ENCODE assay signal across 8 cellular contexts in genomic region chr4:55346851-55347255, GRCh38. TPM values are rescaled to one million over a fixed set of nuclear protein-coding genes. Genes with fewer than 3 reads are reported as not detected.
DNase-seq lines count a peak whose midpoint lies in the region; ATAC-seq, FAIRE-seq and TF ChIP-seq lines count a peak whose summit lies in the region.

No MANE protein-coding gene starts in this region.

- no peaks in the 10 kb centered on the region for H3K9me2 ChIP-seq in MM.1S (replicated peaks; ENCODE audit: insufficient read depth, low read length)

- H3K4me3 Mint-ChIP-seq in neural crest cell, result peak overlapping the region; percentile 90

- TF ChIP-seq EP300 in H1 (IDR thresholded peaks at IDR 0.05; ENCODE audit: borderline replicate concordance in 1 of 2, low read depth in 2 of 2, low read length in 2 of 2), result no peak

- H2AFZ ChIP-seq in MM.1S (ENCODE audit: low read length) (peak overlapping the region; percentile 76), H1 (ENCODE audit: low read length) (peak overlapping the region; percentile 92; the same call in 1 of the 2 replicates)

- no peak overlapping the region for H3K23ac ChIP-seq in H1 (ENCODE audit: insufficient read length)

- H3K79me2 ChIP-seq in MM.1S (ENCODE audit: low read length), result no peaks in the 10 kb centered on the region
- H3K79me2 ChIP-seq in H1 (ENCODE audit: control insufficient read depth in 1 of 2, insufficient read depth in 2 of 2, low read length in 2 of 2), result no peaks in the 10 kb centered on the region

- H3K9me3 ChIP-seq in MM.1S (replicated peaks; ENCODE audit: insufficient read depth, low read length), result no peaks in the 10 kb centered on the region
- H3K9me3 ChIP-seq in H1 (ENCODE audit: insufficient read depth in 2 of 2, low read depth in 1 of 2, low read length in 1 of 2), result no peaks in the 10 kb centered on the region

- H2BK5ac ChIP-seq in H1 (ENCODE audit: low read depth, low read length), result peak overlapping the region; percentile 69; the same call in 1 of the 2 replicates

- H3K4me1 ChIP-seq in MM.1S (ENCODE audit: low read length), result 0 out of 2 replicates have a peak, but pooled peaks cover 4% of the 10 kb centered on the region
- peaks cover 0 to 9% (median 5%) of the 10 kb centered on the region in 4 experiments; a peak in 6 of 7 replicates for H3K4me1 ChIP-seq in H1 (replicated peaks in 1 of 4; ENCODE audit: control insufficient read depth in 3 of 4, insufficient read depth in 4 of 4, low read length in 3 of 4)

- TF ChIP-seq CTCF in MM.1S (IDR thresholded peaks at IDR 0.05; ENCODE audit: low read length) (no peak), H1 (IDR thresholded peaks at IDR 0.05; ENCODE audit: control extremely low read depth in 1 of 3, insufficient read depth in 1 of 3, low read depth in 1 of 3, low read length in 3 of 3) (no peak), neural crest cell (conservative IDR thresholded peaks at IDR 0.05) (no peak)

- ATAC-seq in GM18907 (IDR thresholded peaks at IDR 0.05; ENCODE audit: unreplicated experiment), result no peak
- no peak for ATAC-seq in GM19463 (IDR thresholded peaks at IDR 0.05; ENCODE audit: unreplicated experiment)

- H3K27ac Mint-ChIP-seq in neural crest cell (ENCODE audit: unreplicated experiment), result peak overlapping the region; percentile 83

- peak overlapping the region; percentile 55 for H4K5ac ChIP-seq in H1 (ENCODE audit: insufficient read length, low read depth, low read length)

- H3K27ac ChIP-seq in MM.1S (ENCODE audit: low read length) (peak overlapping the region; percentile 72; the same call in 1 of the 2 replicates), H1 (ENCODE audit: low read depth, low read length) (peak overlapping the region; percentile 46; the same call in 1 of the 2 replicates)

- H3K27me3 ChIP-seq in MM.1S (replicated peaks; ENCODE audit: insufficient read depth, low read length) (no peaks in the 10 kb centered on the region), H1 (replicated peaks in 1 of 4; ENCODE audit: control insufficient read depth in 3 of 4, extremely low read depth in 1 of 4, insufficient read depth in 3 of 4, low read length in 3 of 4) (no peaks in the 10 kb centered on the region)

- H3K79me1 ChIP-seq in H1 (ENCODE audit: low read depth, low read length), result no peaks in the 10 kb centered on the region

- no peaks in the 10 kb centered on the region for H3F3A ChIP-seq in MM.1S (ENCODE audit: insufficient read depth, low read length)

- H2BK120ac ChIP-seq in H1 (replicated peaks; ENCODE audit: low read depth, low read length), result no peak overlapping the region

- 0 out of 2 replicates have a peak overlapping the region, but pooled peaks have one; percentile 4 for H2BK12ac ChIP-seq in H1 (ENCODE audit: low read depth, low read length)

- H3K4me3 ChIP-seq in GM08714 (ENCODE audit: low read length) (peak overlapping the region; percentile 49; the same call in 1 of the 2 replicates), MM.1S (ENCODE audit: low read length) (peak overlapping the region; percentile 63), H1 (ENCODE audit: extremely low read depth in 1 of 4, insufficient read depth in 2 of 4, low read depth in 3 of 4, low read length in 4 of 4) (peak overlapping the region; percentile 42 to 79 (median 64))

- peak overlapping the region; percentile 94 for H4K8ac ChIP-seq in H1 (ENCODE audit: extremely low read depth, insufficient read depth, low read length)

- H2BK15ac ChIP-seq in H1 (ENCODE audit: low read length), result no peak overlapping the region; the same call in 1 of the 2 replicates

- no peak overlapping the region for H3K14ac ChIP-seq in H1 (ENCODE audit: insufficient read length)

- POLR2A ChIA-PET in H1 (lab: Charles Lee; ENCODE audit: partially characterized antibody), result interaction anchor here (0.7 to 1.3 kb wide), 6 partner anchors 9 to 162 kb away, joined by 3 to 6 read pairs (median 4); partner anchors contain the start of gene TMEM165

- H3K36me3 ChIP-seq in MM.1S (replicated peaks; ENCODE audit: insufficient read depth, low read length) (no peaks in the 10 kb centered on the region), H1 (ENCODE audit: control insufficient read depth in 2 of 4, insufficient read depth in 4 of 4, low read length in 3 of 4) (no peaks in the 10 kb centered on the region)

- H4K91ac ChIP-seq in H1 (replicated peaks; ENCODE audit: insufficient read length, low read length), result no peak overlapping the region

- H3K9me3 Mint-ChIP-seq in neural crest cell, result no peaks in the 10 kb centered on the region

- peak overlapping the region; percentile 66 for H3K4ac ChIP-seq in H1 (replicated peaks; ENCODE audit: insufficient read length, low read depth, low read length)

- FAIRE-seq in H1 (lab: Jason Lieb, UNC), result no peak

- peak overlapping the region; percentile 88 for H3K4me2 ChIP-seq in MM.1S (ENCODE audit: low read depth, low read length)
- H3K4me2 ChIP-seq in H1 (ENCODE audit: insufficient read depth in 1 of 2, low read depth in 2 of 2, low read length in 2 of 2), result peak overlapping the region; percentile 28 to 86

- H4K20me1 ChIP-seq in MM.1S (ENCODE audit: insufficient read depth, low read length), result no peaks in the 10 kb centered on the region
- H4K20me1 ChIP-seq in H1 (replicated peaks in 1 of 2; ENCODE audit: control insufficient read depth in 1 of 2, insufficient read depth in 2 of 2, low read length in 2 of 2), result no peaks in the 10 kb centered on the region

- H3K36me3 Mint-ChIP-seq in neural crest cell (ENCODE audit: low read depth), result peaks cover 2% of the 10 kb centered on the region

- CTCF ChIA-PET in H1 (lab: Charles Lee; ENCODE audit: partially characterized antibody), result interaction anchor here (0.6 to 1.4 kb wide), 10 partner anchors 9 to 376 kb away, joined by 3 to 6 read pairs (median 3); partner anchors contain the start of gene TMEM165

- in situ Hi-C loops in ACHN (cut with HindIII; ENCODE audit: low pct_ligation_motif_present, low pct_unique_long_range_greater_than_20kb, low sequenced_read_pairs), result no loop called here

- peak overlapping the region; percentile 14 for H3K56ac ChIP-seq in H1 (replicated peaks; ENCODE audit: insufficient read length, low read depth, low read length)

- no peak for TF ChIP-seq RAD21 in H1 (IDR thresholded peaks at IDR 0.05 in 1 of 2, conservative IDR thresholded peaks at IDR 0.05 in 1 of 2; ENCODE audit: low read depth in 2 of 2, low read length in 2 of 2)

- no peaks in the 10 kb centered on the region for H3K23me2 ChIP-seq in H1 (ENCODE audit: low read depth, low read length)

- H3K4me1 Mint-ChIP-seq in neural crest cell, result peaks cover 18% of the 10 kb centered on the region

- H3K18ac ChIP-seq in H1 (ENCODE audit: extremely low read depth, low read length), result peak overlapping the region; percentile 92

- H2AK5ac ChIP-seq in H1 (ENCODE audit: low read depth, low read length), result no peak overlapping the region

- H3K27me3 Mint-ChIP-seq in neural crest cell (ENCODE audit: low read depth), result no peaks in the 10 kb centered on the region

- TF ChIP-seq POLR2A in H1 (IDR thresholded peaks at IDR 0.05; ENCODE audit: control extremely low read depth in 1 of 2, low read depth in 2 of 2, low read length in 2 of 2), result no peak

- DNase-seq in MM.1S, result no peak
- DNase-seq in H1 (ENCODE audit: low read depth in 1 of 2, low spot score in 2 of 2), result no peak
- DNase-seq in neural crest cell (ENCODE audit: low read depth, low spot score), result no peak
- no peak for DNase-seq in ACHN
- no peak for DNase-seq in NOMO-1 treated with dmso at 0.1 percent for 144 hours (lab: John Stamatoyannopoulos, UW; ENCODE audit: unreplicated experiment)

- WGBS in H1 (ENCODE audit: extremely low coverage in 1 of 2, insufficient coverage in 1 of 2, insufficient read length in 1 of 2, insufficient replicate concordance in 2 of 2, low coverage in 1 of 2, low lambda C conversion rate in 2 of 2, missing lambda C conversion rate in 1 of 2), 2 experiments, result 34% methylated on average over 16 of the region's 16 CpGs; no CpG with 5 or more reads in 1 of the 2 experiments

- H2BK20ac ChIP-seq in H1 (ENCODE audit: low read length), result no peak overlapping the region

- H3K9ac ChIP-seq in MM.1S (ENCODE audit: low read length) (peak overlapping the region; percentile 64), H1 (replicated peaks in 1 of 4; ENCODE audit: extremely low read depth in 1 of 4, low read depth in 3 of 4, low read length in 3 of 4) (peak overlapping the region in 3 of 4 experiments; percentile 4 to 68 (median 33); a peak in 4 of 7 replicates)

TF ChIP-seq in H1, 55 proteins besides CTCF, POLR2A, EP300 and RAD21 (continues in another document):
- TF ChIP-seq NRF1 (IDR thresholded peaks at IDR 0.05; ENCODE audit: low read depth, low read length) (no peak), KDM1A (IDR thresholded peaks at IDR 0.05; ENCODE audit: borderline replicate concordance, low read length) (no peak), RNF2 (IDR thresholded peaks at IDR 0.05; ENCODE audit: borderline replicate concordance, low read depth, low read length, missing control alignments, poor library complexity, severe bottlenecking) (peak; percentile 34)
- TF ChIP-seq, protein P1, sequence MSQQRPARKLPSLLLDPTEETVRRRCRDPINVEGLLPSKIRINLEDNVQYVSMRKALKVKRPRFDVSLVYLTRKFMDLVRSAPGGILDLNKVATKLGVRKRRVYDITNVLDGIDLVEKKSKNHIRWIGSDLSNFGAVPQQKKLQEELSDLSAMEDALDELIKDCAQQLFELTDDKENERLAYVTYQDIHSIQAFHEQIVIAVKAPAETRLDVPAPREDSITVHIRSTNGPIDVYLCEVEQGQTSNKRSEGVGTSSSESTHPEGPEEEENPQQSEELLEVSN (IDR thresholded peaks at IDR 0.05), result peak; percentile 93

RNA-seq across cellular contexts. Expression of gene SRD5A3, which starts 0.8 kb away (rescaled TPM):
- total RNA-seq in H1 (2021; fragmentation: NEBNext Ultra II Directional; extraction: Animal tissue kit (Norgen Biotek cat#: 25700)), result 19.4 and 19.6 TPM in 2 replicates
- polyA plus RNA-seq in H1 (2011; rRNA removed), result 16.4 and 34.6 TPM in 2 replicates
- 12.9 TPM for polyA plus RNA-seq in H1 (2011; cell fraction: cytosol; rRNA removed)
- 6.5 TPM for polyA plus RNA-seq in H1 (2011; cell fraction: nucleus; rRNA removed)
- polyA plus RNA-seq in H1 (2012, experiment 1 of 2), result 16.0 to 26.6 TPM (median 25.0 TPM) in 4 replicates
- polyA plus RNA-seq in H1 (2012, experiment 2 of 2), result 12.9 TPM
- 34.3 TPM for polyA plus RNA-seq in H1 (2013, experiment 1 of 2)
- polyA plus RNA-seq in H1 (2013, experiment 2 of 2), result 45.3 TPM
- 23.1 and 37.4 TPM in 2 replicates for polyA minus RNA-seq in H1 (2011; rRNA and poly(A)+ RNA removed)
- polyA minus RNA-seq in H1 (2011; cell fraction: cytosol; rRNA and poly(A)+ RNA removed), result 8.6 TPM
- polyA minus RNA-seq in H1 (2011; cell fraction: nucleus; rRNA and poly(A)+ RNA removed), result 5.8 TPM
- total RNA-seq in neural crest cell, result 20.1 and 20.3 TPM in 2 replicates

RNA-seq across cellular contexts. Expression of gene TMEM165, which starts 48.9 kb away (rescaled TPM):
- 77.7 and 85.5 TPM in 2 replicates for total RNA-seq in H1 (2021; fragmentation: NEBNext Ultra II Directional; extraction: Animal tissue kit (Norgen Biotek cat#: 25700))
- polyA plus RNA-seq in H1 (2011; rRNA removed), result 123 and 125 TPM in 2 replicates
- 77.0 TPM for polyA plus RNA-seq in H1 (2011; cell fraction: cytosol; rRNA removed)
- 62.2 TPM for polyA plus RNA-seq in H1 (2011; cell fraction: nucleus; rRNA removed)
- polyA plus RNA-seq in H1 (2012, experiment 1 of 2), result 46.1 to 68.7 TPM (median 50.2 TPM) in 4 replicates
- polyA plus RNA-seq in H1 (2012, experiment 2 of 2), result 37.4 TPM
- 86.9 TPM for polyA plus RNA-seq in H1 (2013, experiment 1 of 2)
- polyA plus RNA-seq in H1 (2013, experiment 2 of 2), result 102 TPM
- 144 TPM in 2 replicates for polyA minus RNA-seq in H1 (2011; rRNA and poly(A)+ RNA removed)
- polyA minus RNA-seq in H1 (2011; cell fraction: cytosol; rRNA and poly(A)+ RNA removed), result 84.8 TPM
- 152 TPM for polyA minus RNA-seq in H1 (2011; cell fraction: nucleus; rRNA and poly(A)+ RNA removed)
- total RNA-seq in neural crest cell, result 62.7 TPM in 2 replicates
